In genomic region chr6:149840345-149841075, GRCh38 we compare ENCODE assay signal across 9 cellular contexts. TPM values are rescaled to one million over a fixed set of nuclear protein-coding genes. Genes with fewer than 3 reads are reported as not detected.
A peak's percentile ranks its signal among the peaks of the same experiment; 100 is the strongest.
DNase-seq lines count a peak whose midpoint lies in the region; ATAC-seq and TF ChIP-seq lines count a peak whose summit lies in the region.
"Had no signal": no experiment of that assay in that cellular context is flagged by ENCODE, and none has a peak within 500 bp of the region (broad histone marks: within the 10 kb centered on the region; RNA-seq: fewer than 3 reads in every experiment).

No MANE protein-coding gene starts in this region.

- H3K4me1 ChIP-seq in heart right ventricle (peaks cover 0 to 17% (median 11%) of the 10 kb centered on the region in 9 donors), skeletal muscle satellite cell (ENCODE audit: control insufficient read depth, insufficient read depth, low read length) (peaks cover 34% of the 10 kb centered on the region)

- H3K27ac ChIP-seq in heart right ventricle, result peak overlapping the region in 4 of 10 donors; percentile 11 to 51 (median 33)
- H3K27ac ChIP-seq: skin epidermis had no signal

- no peak overlapping the region for H3K4me3 ChIP-seq in heart right ventricle
- H3K4me3 ChIP-seq in skeletal muscle satellite cell (ENCODE audit: low read length), result no peak overlapping the region
- H3K4me3 ChIP-seq: skin epidermis had no signal

- no peaks in the 10 kb centered on the region for H3K9me3 Mint-ChIP-seq in activated naive CD8-positive, alpha-beta T cell treated with anti-CD3 and anti-CD28 coated beads, Interleukin-2, amount 50 U/mL, for 24 hours

- H3K36me3 Mint-ChIP-seq in activated naive CD8-positive, alpha-beta T cell treated with anti-CD3 and anti-CD28 coated beads, Interleukin-2, amount 50 U/mL, for 24 hours (ENCODE audit: low read depth), result no peaks in the 10 kb centered on the region

- no peak overlapping the region for H3K9ac ChIP-seq in skeletal muscle satellite cell (ENCODE audit: low read depth, low read length)

- DNase-seq in ELR (ENCODE audit: low read depth) (peak; percentile 68), SHP77 (lab: John Stamatoyannopoulos, UW) (peak; percentile 94 to 96), heart right ventricle (peak; percentile 79 to 85)
- DNase-seq in activated naive CD8-positive, alpha-beta T cell treated with anti-CD3 and anti-CD28 coated beads, Interleukin-2, amount 50 U/mL, for 24 hours, result peak; percentile 59

- peaks cover 2% of the 10 kb centered on the region for H3K27me3 Mint-ChIP-seq in activated naive CD8-positive, alpha-beta T cell treated with anti-CD3 and anti-CD28 coated beads, Interleukin-2, amount 50 U/mL, for 24 hours

- peak; percentile 87 for ATAC-seq in activated naive CD8-positive, alpha-beta T cell treated with anti-CD3 and anti-CD28 coated beads, Interleukin-2, amount 50 U/mL, for 24 hours
- ATAC-seq in heart right ventricle (peak; percentile 94 to 98 (median 96)), HG03097 (IDR thresholded peaks at IDR 0.05; ENCODE audit: low FRiP score, unreplicated experiment) (no peak), GM18511 (IDR thresholded peaks at IDR 0.05; ENCODE audit: unreplicated experiment) (no peak)

- H3K36me3 ChIP-seq in heart right ventricle (peaks cover 0 to 33% (median 0%) of the 10 kb centered on the region in 9 donors), skeletal muscle satellite cell (ENCODE audit: insufficient read depth, low read length) (peaks cover 4% of the 10 kb centered on the region)

- no peaks in the 10 kb centered on the region for H3K27me3 ChIP-seq in heart right ventricle
- no peaks in the 10 kb centered on the region for H3K27me3 ChIP-seq in skeletal muscle satellite cell (ENCODE audit: control insufficient read depth, insufficient read depth, low read length)

- no peak overlapping the region for H3K27ac Mint-ChIP-seq in activated naive CD8-positive, alpha-beta T cell treated with anti-CD3 and anti-CD28 coated beads, Interleukin-2, amount 50 U/mL, for 24 hours

- intact Hi-C loops in heart right ventricle (cut with DNase I), result loop anchor here in 6 of 10 donors (1.0 to 10.0 kb wide), 5 partner anchors 24 to 176 kb away; partner anchors contain the start of gene LRP11 (in 2 of the 6)

- TF ChIP-seq CTCF in LNCAP (IDR thresholded peaks at IDR 0.05) (peak; percentile 79), heart right ventricle (IDR thresholded peaks at IDR 0.05) (peak; percentile 33 to 76 (median 60))

- 18 to 28% methylated on average over 8 of the region's 8 CpGs for WGBS in heart right ventricle, 2 donors

- H3K4me1 Mint-ChIP-seq in activated naive CD8-positive, alpha-beta T cell treated with anti-CD3 and anti-CD28 coated beads, Interleukin-2, amount 50 U/mL, for 24 hours, result no peaks in the 10 kb centered on the region

- H3K4me3 Mint-ChIP-seq in activated naive CD8-positive, alpha-beta T cell treated with anti-CD3 and anti-CD28 coated beads, Interleukin-2, amount 50 U/mL, for 24 hours, result no peak overlapping the region

- H3K4me2 ChIP-seq in skeletal muscle satellite cell (ENCODE audit: low read length), result peak overlapping the region; percentile 46

- no peaks in the 10 kb centered on the region for H3K9me3 ChIP-seq in heart right ventricle
- H3K9me3 ChIP-seq in skeletal muscle satellite cell (replicated peaks; ENCODE audit: low read length), result no peaks in the 10 kb centered on the region

RNA-seq across cellular contexts. Expression of gene LRP11, which starts 23.6 kb away (rescaled TPM):
- 10 to 100 TPM in 9 of 10 donors, 1 to 10 TPM in 1; 7.6 to 21.0 (median 15.3) TPM for total RNA-seq in heart right ventricle
- 1 to 10 TPM in 1 of 2 donors, under 1 TPM in 1; 0.51 to 5.2 TPM for polyA plus RNA-seq in heart right ventricle
- total RNA-seq in skeletal muscle satellite cell (2012; rRNA removed), result 30.6 and 34.7 TPM in 2 replicates

RNA-seq across cellular contexts. Expression of gene RAET1E, which starts 57.4 kb away (rescaled TPM):
- total RNA-seq in heart right ventricle, result 1 to 10 TPM in 1 of 10 donors, under 1 TPM in 6, not detected in 3; 0.15 to 1.4 (median 0.48) TPM
- under 1 TPM; 0.29 to 0.33 TPM for polyA plus RNA-seq in heart right ventricle
- total RNA-seq in skeletal muscle satellite cell (2012; rRNA removed), result 1.1 and 3.5 TPM in 2 replicates

Comparison
In these comparisons a context has a peak if more than half of its experiments do, and no peak if none do; other contexts are left out.
1. ATAC-seq: peak in activated naive CD8-positive, alpha-beta T cell treated with anti-CD3 and anti-CD28 coated beads, Interleukin-2, amount 50 U/mL, for 24 hours (single experiment) and heart right ventricle (8 of 8); none in HG03097 (single experiment) and GM18511 (single experiment).
2. Peak in every context shown above with its lines, with median percentiles within 50 percentile points of each other: DNase-seq.